In the genomic region with DNA sequence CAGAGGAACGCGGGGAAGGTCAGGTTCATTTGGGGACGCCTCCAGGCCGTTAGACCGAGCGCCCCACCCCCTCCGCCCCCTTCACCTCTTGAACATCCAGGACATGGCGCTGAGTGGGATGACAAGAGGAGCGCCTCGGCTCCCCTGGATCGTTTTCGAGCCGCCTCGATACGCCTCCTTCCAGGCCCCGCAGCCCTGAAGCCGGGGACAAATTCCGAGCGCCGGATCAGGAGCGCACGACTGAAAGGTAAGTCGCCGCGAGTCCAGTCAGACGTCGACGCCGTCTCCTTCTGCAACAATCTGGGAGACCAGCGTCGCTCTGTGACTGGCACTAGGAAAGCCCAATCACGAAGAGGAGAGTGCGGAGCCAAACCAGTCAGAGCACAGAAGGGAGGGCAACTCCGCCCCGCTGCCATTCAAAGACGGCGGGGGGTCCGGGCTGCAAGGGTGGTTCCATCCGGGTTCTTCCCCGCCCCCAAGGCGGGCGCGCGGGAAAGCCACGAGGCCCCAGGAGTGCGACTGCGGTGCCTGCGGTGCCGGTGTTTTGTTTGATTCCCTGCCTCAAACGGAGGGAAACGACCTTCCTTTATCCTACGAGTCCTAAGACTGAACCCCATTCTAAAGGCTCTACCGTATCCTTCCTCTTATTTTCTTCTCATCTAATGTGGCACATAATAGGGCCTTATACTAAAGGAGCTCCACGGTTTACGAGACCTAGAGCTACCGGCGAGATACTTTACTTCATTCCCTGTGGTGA, we compare ENCODE assay signal across 1 cellular context.
A peak's percentile ranks its signal among the peaks of the same experiment; 100 is the strongest.
TF ChIP-seq lines count a peak whose summit lies in the region.

A gene with protein sequence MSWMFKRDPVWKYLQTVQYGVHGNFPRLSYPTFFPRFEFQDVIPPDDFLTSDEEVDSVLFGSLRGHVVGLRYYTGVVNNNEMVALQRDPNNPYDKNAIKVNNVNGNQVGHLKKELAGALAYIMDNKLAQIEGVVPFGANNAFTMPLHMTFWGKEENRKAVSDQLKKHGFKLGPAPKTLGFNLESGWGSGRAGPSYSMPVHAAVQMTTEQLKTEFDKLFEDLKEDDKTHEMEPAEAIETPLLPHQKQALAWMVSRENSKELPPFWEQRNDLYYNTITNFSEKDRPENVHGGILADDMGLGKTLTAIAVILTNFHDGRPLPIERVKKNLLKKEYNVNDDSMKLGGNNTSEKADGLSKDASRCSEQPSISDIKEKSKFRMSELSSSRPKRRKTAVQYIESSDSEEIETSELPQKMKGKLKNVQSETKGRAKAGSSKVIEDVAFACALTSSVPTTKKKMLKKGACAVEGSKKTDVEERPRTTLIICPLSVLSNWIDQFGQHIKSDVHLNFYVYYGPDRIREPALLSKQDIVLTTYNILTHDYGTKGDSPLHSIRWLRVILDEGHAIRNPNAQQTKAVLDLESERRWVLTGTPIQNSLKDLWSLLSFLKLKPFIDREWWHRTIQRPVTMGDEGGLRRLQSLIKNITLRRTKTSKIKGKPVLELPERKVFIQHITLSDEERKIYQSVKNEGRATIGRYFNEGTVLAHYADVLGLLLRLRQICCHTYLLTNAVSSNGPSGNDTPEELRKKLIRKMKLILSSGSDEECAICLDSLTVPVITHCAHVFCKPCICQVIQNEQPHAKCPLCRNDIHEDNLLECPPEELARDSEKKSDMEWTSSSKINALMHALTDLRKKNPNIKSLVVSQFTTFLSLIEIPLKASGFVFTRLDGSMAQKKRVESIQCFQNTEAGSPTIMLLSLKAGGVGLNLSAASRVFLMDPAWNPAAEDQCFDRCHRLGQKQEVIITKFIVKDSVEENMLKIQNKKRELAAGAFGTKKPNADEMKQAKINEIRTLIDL (minus strand): TSS at position 302 of the 757 bp plus-strand sequence. CDS start 197 bp downstream, at position 105.

TF ChIP-seq in K562, 482 proteins besides CTCF, POLR2A, EP300 and RAD21 (continued from another document and continues in another):
- 0 out of 2 replicates have a peak, but pooled peaks have one; percentile 17 for TF ChIP-seq PHTF2 (CRISPR knock-in tag; IDR thresholded peaks at IDR 0.05)
- TF ChIP-seq, protein P1, sequence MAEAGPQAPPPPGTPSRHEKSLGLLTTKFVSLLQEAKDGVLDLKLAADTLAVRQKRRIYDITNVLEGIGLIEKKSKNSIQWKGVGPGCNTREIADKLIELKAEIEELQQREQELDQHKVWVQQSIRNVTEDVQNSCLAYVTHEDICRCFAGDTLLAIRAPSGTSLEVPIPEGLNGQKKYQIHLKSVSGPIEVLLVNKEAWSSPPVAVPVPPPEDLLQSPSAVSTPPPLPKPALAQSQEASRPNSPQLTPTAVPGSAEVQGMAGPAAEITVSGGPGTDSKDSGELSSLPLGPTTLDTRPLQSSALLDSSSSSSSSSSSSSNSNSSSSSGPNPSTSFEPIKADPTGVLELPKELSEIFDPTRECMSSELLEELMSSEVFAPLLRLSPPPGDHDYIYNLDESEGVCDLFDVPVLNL (CRISPR knock-in tag; IDR thresholded peaks at IDR 0.05; ENCODE audit: low read depth) = peak; percentile 88
- TF ChIP-seq, protein P2, sequence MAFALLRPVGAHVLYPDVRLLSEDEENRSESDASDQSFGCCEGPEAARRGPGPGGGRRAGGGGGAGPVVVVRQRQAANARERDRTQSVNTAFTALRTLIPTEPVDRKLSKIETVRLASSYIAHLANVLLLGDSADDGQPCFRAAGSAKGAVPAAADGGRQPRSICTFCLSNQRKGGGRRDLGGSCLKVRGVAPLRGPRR (CRISPR knock-in tag; IDR thresholded peaks at IDR 0.05) = peak; percentile 52; the same call in 1 of the 2 replicates
- TF ChIP-seq FOXJ2 (tag; IDR thresholded peaks at IDR 0.05) = 0 out of 2 replicates have a peak, but pooled peaks have one; percentile 4
- 0 out of 2 replicates have a peak, but pooled peaks have one; percentile 82 for TF ChIP-seq ZNF217 (CRISPR knock-in tag; IDR thresholded peaks at IDR 0.05)
- no peak for TF ChIP-seq RBM22 (IDR thresholded peaks at IDR 0.05; ENCODE audit: low read depth, low read length, poor library complexity, severe bottlenecking)
- TF ChIP-seq HOXB6 (CRISPR knock-in tag; IDR thresholded peaks at IDR 0.05; ENCODE audit: borderline replicate concordance) = no peak
- peak; percentile 69 for TF ChIP-seq HMGN3 (IDR thresholded peaks at IDR 0.05; ENCODE audit: borderline replicate concordance, extremely low read depth, insufficient read length, low read depth, low read length)
- TF ChIP-seq ETV6 (IDR thresholded peaks at IDR 0.05; ENCODE audit: borderline replicate concordance in 1 of 2, low read depth in 2 of 2, low read length in 1 of 2) = no peak
- peak; percentile 79; the same call in 1 of the 2 replicates for TF ChIP-seq ETV6 (CRISPR knock-in tag; IDR thresholded peaks at IDR 0.05; ENCODE audit: borderline replicate concordance)
- TF ChIP-seq MECOM (CRISPR knock-in tag; IDR thresholded peaks at IDR 0.05) = peak; percentile 75
- TF ChIP-seq, protein P3, sequence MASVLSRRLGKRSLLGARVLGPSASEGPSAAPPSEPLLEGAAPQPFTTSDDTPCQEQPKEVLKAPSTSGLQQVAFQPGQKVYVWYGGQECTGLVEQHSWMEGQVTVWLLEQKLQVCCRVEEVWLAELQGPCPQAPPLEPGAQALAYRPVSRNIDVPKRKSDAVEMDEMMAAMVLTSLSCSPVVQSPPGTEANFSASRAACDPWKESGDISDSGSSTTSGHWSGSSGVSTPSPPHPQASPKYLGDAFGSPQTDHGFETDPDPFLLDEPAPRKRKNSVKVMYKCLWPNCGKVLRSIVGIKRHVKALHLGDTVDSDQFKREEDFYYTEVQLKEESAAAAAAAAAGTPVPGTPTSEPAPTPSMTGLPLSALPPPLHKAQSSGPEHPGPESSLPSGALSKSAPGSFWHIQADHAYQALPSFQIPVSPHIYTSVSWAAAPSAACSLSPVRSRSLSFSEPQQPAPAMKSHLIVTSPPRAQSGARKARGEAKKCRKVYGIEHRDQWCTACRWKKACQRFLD (CRISPR knock-in tag; IDR thresholded peaks at IDR 0.05) = peak; percentile 69; the same call in 1 of the 2 replicates
- TF ChIP-seq TRIM28 (IDR thresholded peaks at IDR 0.05) = peak; percentile 40; the same call in 1 of the 2 replicates
- TF ChIP-seq, protein P4, sequence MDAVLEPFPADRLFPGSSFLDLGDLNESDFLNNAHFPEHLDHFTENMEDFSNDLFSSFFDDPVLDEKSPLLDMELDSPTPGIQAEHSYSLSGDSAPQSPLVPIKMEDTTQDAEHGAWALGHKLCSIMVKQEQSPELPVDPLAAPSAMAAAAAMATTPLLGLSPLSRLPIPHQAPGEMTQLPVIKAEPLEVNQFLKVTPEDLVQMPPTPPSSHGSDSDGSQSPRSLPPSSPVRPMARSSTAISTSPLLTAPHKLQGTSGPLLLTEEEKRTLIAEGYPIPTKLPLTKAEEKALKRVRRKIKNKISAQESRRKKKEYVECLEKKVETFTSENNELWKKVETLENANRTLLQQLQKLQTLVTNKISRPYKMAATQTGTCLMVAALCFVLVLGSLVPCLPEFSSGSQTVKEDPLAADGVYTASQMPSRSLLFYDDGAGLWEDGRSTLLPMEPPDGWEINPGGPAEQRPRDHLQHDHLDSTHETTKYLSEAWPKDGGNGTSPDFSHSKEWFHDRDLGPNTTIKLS (IDR thresholded peaks at IDR 0.05; ENCODE audit: borderline replicate concordance, low read depth) = peak; percentile 82
- peak; percentile 50 for TF ChIP-seq NR2C1 (IDR thresholded peaks at IDR 0.05)
- peak; percentile 68 for TF ChIP-seq NR2C1 (tag; IDR thresholded peaks at IDR 0.05)
- peak; percentile 62; the same call in 1 of the 2 replicates for TF ChIP-seq SOX6 (IDR thresholded peaks at IDR 0.05)
- TF ChIP-seq DPF2 (IDR thresholded peaks at IDR 0.05) = 0 out of 2 replicates have a peak, but pooled peaks have one; percentile 14
- TF ChIP-seq, protein P5, sequence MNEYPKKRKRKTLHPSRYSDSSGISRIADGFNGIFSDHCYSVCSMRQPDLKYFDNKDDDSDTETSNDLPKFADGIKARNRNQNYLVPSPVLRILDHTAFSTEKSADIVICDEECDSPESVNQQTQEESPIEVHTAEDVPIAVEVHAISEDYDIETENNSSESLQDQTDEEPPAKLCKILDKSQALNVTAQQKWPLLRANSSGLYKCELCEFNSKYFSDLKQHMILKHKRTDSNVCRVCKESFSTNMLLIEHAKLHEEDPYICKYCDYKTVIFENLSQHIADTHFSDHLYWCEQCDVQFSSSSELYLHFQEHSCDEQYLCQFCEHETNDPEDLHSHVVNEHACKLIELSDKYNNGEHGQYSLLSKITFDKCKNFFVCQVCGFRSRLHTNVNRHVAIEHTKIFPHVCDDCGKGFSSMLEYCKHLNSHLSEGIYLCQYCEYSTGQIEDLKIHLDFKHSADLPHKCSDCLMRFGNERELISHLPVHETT (CRISPR knock-in tag; conservative IDR thresholded peaks at IDR 0.05 in 1 of 2, IDR thresholded peaks at IDR 0.05 in 1 of 2) = peak in 1 of 2 experiments; percentile 79; a peak in 2 of 4 replicates
- peak; percentile 77 for TF ChIP-seq CREB1 (IDR thresholded peaks at IDR 0.05)
- TF ChIP-seq CREB1 (CRISPR knock-in tag; IDR thresholded peaks at IDR 0.05) = peak; percentile 77
- TF ChIP-seq, protein P6, sequence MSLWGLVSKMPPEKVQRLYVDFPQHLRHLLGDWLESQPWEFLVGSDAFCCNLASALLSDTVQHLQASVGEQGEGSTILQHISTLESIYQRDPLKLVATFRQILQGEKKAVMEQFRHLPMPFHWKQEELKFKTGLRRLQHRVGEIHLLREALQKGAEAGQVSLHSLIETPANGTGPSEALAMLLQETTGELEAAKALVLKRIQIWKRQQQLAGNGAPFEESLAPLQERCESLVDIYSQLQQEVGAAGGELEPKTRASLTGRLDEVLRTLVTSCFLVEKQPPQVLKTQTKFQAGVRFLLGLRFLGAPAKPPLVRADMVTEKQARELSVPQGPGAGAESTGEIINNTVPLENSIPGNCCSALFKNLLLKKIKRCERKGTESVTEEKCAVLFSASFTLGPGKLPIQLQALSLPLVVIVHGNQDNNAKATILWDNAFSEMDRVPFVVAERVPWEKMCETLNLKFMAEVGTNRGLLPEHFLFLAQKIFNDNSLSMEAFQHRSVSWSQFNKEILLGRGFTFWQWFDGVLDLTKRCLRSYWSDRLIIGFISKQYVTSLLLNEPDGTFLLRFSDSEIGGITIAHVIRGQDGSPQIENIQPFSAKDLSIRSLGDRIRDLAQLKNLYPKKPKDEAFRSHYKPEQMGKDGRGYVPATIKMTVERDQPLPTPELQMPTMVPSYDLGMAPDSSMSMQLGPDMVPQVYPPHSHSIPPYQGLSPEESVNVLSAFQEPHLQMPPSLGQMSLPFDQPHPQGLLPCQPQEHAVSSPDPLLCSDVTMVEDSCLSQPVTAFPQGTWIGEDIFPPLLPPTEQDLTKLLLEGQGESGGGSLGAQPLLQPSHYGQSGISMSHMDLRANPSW (CRISPR knock-in tag; IDR thresholded peaks at IDR 0.05) = peak; percentile 43; the same call in 1 of the 2 replicates
- TF ChIP-seq FOXK2 (conservative IDR thresholded peaks at IDR 0.05 in 1 of 2, IDR thresholded peaks at IDR 0.05 in 1 of 2; ENCODE audit: low read depth in 2 of 2) = 0 out of 4 replicates have a peak, but pooled peaks of 1 of the 2 experiments have one; percentile 23
- peak; percentile 29; the same call in 1 of the 2 replicates for TF ChIP-seq ZKSCAN1 (IDR thresholded peaks at IDR 0.05; ENCODE audit: low read depth, low read length)
- TF ChIP-seq, protein P7, sequence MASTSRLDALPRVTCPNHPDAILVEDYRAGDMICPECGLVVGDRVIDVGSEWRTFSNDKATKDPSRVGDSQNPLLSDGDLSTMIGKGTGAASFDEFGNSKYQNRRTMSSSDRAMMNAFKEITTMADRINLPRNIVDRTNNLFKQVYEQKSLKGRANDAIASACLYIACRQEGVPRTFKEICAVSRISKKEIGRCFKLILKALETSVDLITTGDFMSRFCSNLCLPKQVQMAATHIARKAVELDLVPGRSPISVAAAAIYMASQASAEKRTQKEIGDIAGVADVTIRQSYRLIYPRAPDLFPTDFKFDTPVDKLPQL (IDR thresholded peaks at IDR 0.05; ENCODE audit: extremely low read depth, insufficient read length) = no peak
- peak; percentile 66 for TF ChIP-seq ATF7 (IDR thresholded peaks at IDR 0.05)
- TF ChIP-seq, protein P8, sequence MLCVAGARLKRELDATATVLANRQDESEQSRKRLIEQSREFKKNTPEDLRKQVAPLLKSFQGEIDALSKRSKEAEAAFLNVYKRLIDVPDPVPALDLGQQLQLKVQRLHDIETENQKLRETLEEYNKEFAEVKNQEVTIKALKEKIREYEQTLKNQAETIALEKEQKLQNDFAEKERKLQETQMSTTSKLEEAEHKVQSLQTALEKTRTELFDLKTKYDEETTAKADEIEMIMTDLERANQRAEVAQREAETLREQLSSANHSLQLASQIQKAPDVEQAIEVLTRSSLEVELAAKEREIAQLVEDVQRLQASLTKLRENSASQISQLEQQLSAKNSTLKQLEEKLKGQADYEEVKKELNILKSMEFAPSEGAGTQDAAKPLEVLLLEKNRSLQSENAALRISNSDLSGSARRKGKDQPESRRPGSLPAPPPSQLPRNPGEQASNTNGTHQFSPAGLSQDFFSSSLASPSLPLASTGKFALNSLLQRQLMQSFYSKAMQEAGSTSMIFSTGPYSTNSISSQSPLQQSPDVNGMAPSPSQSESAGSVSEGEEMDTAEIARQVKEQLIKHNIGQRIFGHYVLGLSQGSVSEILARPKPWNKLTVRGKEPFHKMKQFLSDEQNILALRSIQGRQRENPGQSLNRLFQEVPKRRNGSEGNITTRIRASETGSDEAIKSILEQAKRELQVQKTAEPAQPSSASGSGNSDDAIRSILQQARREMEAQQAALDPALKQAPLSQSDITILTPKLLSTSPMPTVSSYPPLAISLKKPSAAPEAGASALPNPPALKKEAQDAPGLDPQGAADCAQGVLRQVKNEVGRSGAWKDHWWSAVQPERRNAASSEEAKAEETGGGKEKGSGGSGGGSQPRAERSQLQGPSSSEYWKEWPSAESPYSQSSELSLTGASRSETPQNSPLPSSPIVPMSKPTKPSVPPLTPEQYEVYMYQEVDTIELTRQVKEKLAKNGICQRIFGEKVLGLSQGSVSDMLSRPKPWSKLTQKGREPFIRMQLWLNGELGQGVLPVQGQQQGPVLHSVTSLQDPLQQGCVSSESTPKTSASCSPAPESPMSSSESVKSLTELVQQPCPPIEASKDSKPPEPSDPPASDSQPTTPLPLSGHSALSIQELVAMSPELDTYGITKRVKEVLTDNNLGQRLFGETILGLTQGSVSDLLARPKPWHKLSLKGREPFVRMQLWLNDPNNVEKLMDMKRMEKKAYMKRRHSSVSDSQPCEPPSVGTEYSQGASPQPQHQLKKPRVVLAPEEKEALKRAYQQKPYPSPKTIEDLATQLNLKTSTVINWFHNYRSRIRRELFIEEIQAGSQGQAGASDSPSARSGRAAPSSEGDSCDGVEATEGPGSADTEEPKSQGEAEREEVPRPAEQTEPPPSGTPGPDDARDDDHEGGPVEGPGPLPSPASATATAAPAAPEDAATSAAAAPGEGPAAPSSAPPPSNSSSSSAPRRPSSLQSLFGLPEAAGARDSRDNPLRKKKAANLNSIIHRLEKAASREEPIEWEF (CRISPR knock-in tag; IDR thresholded peaks at IDR 0.05) = peak; percentile 64; the same call in 1 of the 2 replicates
- TF ChIP-seq TRIM24 (IDR thresholded peaks at IDR 0.05) = peak; percentile 72 to 85
- no peak for TF ChIP-seq STAT5A (IDR thresholded peaks at IDR 0.05; ENCODE audit: borderline replicate concordance, low read length)
- TF ChIP-seq, protein P9, sequence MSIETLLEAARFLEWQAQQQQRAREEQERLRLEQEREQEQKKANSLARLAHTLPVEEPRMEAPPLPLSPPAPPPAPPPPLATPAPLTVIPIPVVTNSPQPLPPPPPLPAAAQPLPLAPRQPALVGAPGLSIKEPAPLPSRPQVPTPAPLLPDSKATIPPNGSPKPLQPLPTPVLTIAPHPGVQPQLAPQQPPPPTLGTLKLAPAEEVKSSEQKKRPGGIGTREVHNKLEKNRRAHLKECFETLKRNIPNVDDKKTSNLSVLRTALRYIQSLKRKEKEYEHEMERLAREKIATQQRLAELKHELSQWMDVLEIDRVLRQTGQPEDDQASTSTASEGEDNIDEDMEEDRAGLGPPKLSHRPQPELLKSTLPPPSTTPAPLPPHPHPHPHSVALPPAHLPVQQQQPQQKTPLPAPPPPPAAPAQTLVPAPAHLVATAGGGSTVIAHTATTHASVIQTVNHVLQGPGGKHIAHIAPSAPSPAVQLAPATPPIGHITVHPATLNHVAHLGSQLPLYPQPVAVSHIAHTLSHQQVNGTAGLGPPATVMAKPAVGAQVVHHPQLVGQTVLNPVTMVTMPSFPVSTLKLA (conservative IDR thresholded peaks at IDR 0.05) = peak; percentile 72 to 86
- TF ChIP-seq TOE1 (IDR thresholded peaks at IDR 0.05; ENCODE audit: borderline replicate concordance) = peak; percentile 14
- TF ChIP-seq TOE1 (CRISPR knock-in tag; IDR thresholded peaks at IDR 0.05; ENCODE audit: borderline replicate concordance, low read depth) = no peak
